10 cellular contexts compared by ENCODE assay signal in genomic region chr1:94299627-94300552, GRCh38.
DNase-seq lines count a peak whose midpoint lies in the region; ATAC-seq and TF ChIP-seq lines count a peak whose summit lies in the region.
"Had no signal": no experiment of that assay in that cellular context is flagged by ENCODE, and none has a peak within 500 bp of the region (broad histone marks: within the 10 kb centered on the region; RNA-seq: fewer than 3 reads in every experiment).

No MANE protein-coding gene starts in this region.

- peak; percentile 40 for DNase-seq in MG63
- DNase-seq in coronary artery (ENCODE audit: low spot score) = no peak
- no peak for DNase-seq in left lung
- no peak for DNase-seq in activated T-helper 2 cell treated with anti-CD3 and anti-CD28 coated beads, Interferon-gamma antibody, Interleukin-2, Interleukin-4, amounts not matched to agents 10 μg/mL and 5 μg/mL and 100 μg/mL, durations not matched to agents 14 hours and 24 hours and 36 hours (ENCODE audit: low spot score)
- no peak for DNase-seq in cerebellum (ENCODE audit: low spot score)
- DNase-seq in activated CD4-positive, alpha-beta T cell treated with anti-CD3 and anti-CD28 coated beads, Interleukin-2, amount 50 U/mL, for 4 hours = no peak
- DNase-seq: activated CD4-positive, CD25-positive, alpha-beta regulatory T cell; NCI-H1436 treated with DMSO at 0.1 percent for 48 hours; stimulated activated naive CD8-positive, alpha-beta T cell treated with anti-CD3 and anti-CD28 coated beads, Interleukin-15, amount 100 ng/mL, for 72 hours had no signal

- no peak overlapping the region for H3K4me3 Mint-ChIP-seq in activated T-helper 2 cell treated with anti-CD3 and anti-CD28 coated beads, Interferon-gamma antibody, Interleukin-2, Interleukin-4, amounts not matched to agents 10 μg/mL and 5 μg/mL and 100 μg/mL, durations not matched to agents 14 hours and 24 hours and 36 hours (ENCODE audit: low read depth)
- H3K4me3 Mint-ChIP-seq: stimulated activated naive CD8-positive, alpha-beta T cell treated with anti-CD3 and anti-CD28 coated beads, Interleukin-15, amount 100 ng/mL, for 72 hours had no signal

- peak overlapping the region; percentile 52 to 55 for H3K27ac ChIP-seq in coronary artery
- H3K27ac ChIP-seq in left lung = peak overlapping the region; percentile 60 to 79
- H3K27ac ChIP-seq in urinary bladder (ENCODE audit: low read depth) = peak overlapping the region; percentile 33

- H3K4me3 ChIP-seq in MG63 (no peak overlapping the region), coronary artery (no peak overlapping the region), left lung (no peak overlapping the region), urinary bladder (ENCODE audit: low read depth, low read length) (no peak overlapping the region)

- H3K9me3 ChIP-seq in MG63 (no peaks in the 10 kb centered on the region; the same call in 1 of the 2 replicates), left lung (no peaks in the 10 kb centered on the region)

- H3K36me3 Mint-ChIP-seq in activated T-helper 2 cell treated with anti-CD3 and anti-CD28 coated beads, Interferon-gamma antibody, Interleukin-2, Interleukin-4, amounts not matched to agents 10 μg/mL and 5 μg/mL and 100 μg/mL, durations not matched to agents 14 hours and 24 hours and 36 hours (ENCODE audit: low read depth) = no peaks in the 10 kb centered on the region

- H3K27ac Mint-ChIP-seq in activated T-helper 2 cell treated with anti-CD3 and anti-CD28 coated beads, Interferon-gamma antibody, Interleukin-2, Interleukin-4, amounts not matched to agents 10 μg/mL and 5 μg/mL and 100 μg/mL, durations not matched to agents 14 hours and 24 hours and 36 hours = no peak overlapping the region
- H3K27ac Mint-ChIP-seq: stimulated activated naive CD8-positive, alpha-beta T cell treated with anti-CD3 and anti-CD28 coated beads, Interleukin-15, amount 100 ng/mL, for 72 hours had no signal

- no peaks in the 10 kb centered on the region for H3K27me3 ChIP-seq in MG63
- H3K27me3 ChIP-seq in left lung = no peaks in the 10 kb centered on the region

- H3K36me3 ChIP-seq in MG63 = no peaks in the 10 kb centered on the region; the same call in 1 of the 2 replicates
- no peaks in the 10 kb centered on the region for H3K36me3 ChIP-seq in left lung
- no peaks in the 10 kb centered on the region for H3K36me3 ChIP-seq in urinary bladder (ENCODE audit: insufficient read depth)

- intact Hi-C loops in left lung (cut with DNase I) = no loop called here
- intact Hi-C loops in activated T-helper 2 cell treated with anti-CD3 and anti-CD28 coated beads, Interferon-gamma antibody, Interleukin-2, Interleukin-4, amounts not matched to agents 10 μg/mL and 5 μg/mL and 100 μg/mL, durations not matched to agents 14 hours and 24 hours and 36 hours (cut with micrococcal nuclease) = no loop called here

- WGBS in urinary bladder = 61% methylated on average over 6 of the region's 6 CpGs

- ATAC-seq in left lung = peak; percentile 87
- ATAC-seq: stimulated activated naive CD8-positive, alpha-beta T cell treated with anti-CD3 and anti-CD28 coated beads, Interleukin-15, amount 100 ng/mL, for 72 hours had no signal

- no peak for TF ChIP-seq CTCF in coronary artery (IDR thresholded peaks at IDR 0.05)
- TF ChIP-seq CTCF in left lung (IDR thresholded peaks at IDR 0.05) = no peak

- H3K4me1 ChIP-seq in left lung (peaks cover 20 to 75% of the 10 kb centered on the region in 2 donors), urinary bladder (ENCODE audit: insufficient read depth) (no peaks in the 10 kb centered on the region)

- peaks cover 4% of the 10 kb centered on the region for H3K27me3 Mint-ChIP-seq in activated T-helper 2 cell treated with anti-CD3 and anti-CD28 coated beads, Interferon-gamma antibody, Interleukin-2, Interleukin-4, amounts not matched to agents 10 μg/mL and 5 μg/mL and 100 μg/mL, durations not matched to agents 14 hours and 24 hours and 36 hours (ENCODE audit: low read depth)

- H3K9me3 Mint-ChIP-seq in activated T-helper 2 cell treated with anti-CD3 and anti-CD28 coated beads, Interferon-gamma antibody, Interleukin-2, Interleukin-4, amounts not matched to agents 10 μg/mL and 5 μg/mL and 100 μg/mL, durations not matched to agents 14 hours and 24 hours and 36 hours = no peaks in the 10 kb centered on the region
- H3K9me3 Mint-ChIP-seq: stimulated activated naive CD8-positive, alpha-beta T cell treated with anti-CD3 and anti-CD28 coated beads, Interleukin-15, amount 100 ng/mL, for 72 hours had no signal

- no peaks in the 10 kb centered on the region for H3K4me1 Mint-ChIP-seq in activated T-helper 2 cell treated with anti-CD3 and anti-CD28 coated beads, Interferon-gamma antibody, Interleukin-2, Interleukin-4, amounts not matched to agents 10 μg/mL and 5 μg/mL and 100 μg/mL, durations not matched to agents 14 hours and 24 hours and 36 hours (ENCODE audit: low read depth)
- H3K4me1 Mint-ChIP-seq: stimulated activated naive CD8-positive, alpha-beta T cell treated with anti-CD3 and anti-CD28 coated beads, Interleukin-15, amount 100 ng/mL, for 72 hours had no signal
